Comparison of ENCODE assay signal across 8 cellular contexts in genomic region chr4:7101692-7102515, GRCh38. TPM values are rescaled to one million over a fixed set of nuclear protein-coding genes. Genes with fewer than 3 reads are reported as not detected.
DNase-seq lines count a peak whose midpoint lies in the region; ATAC-seq lines count a peak whose summit lies in the region.

No MANE protein-coding gene starts in this region.

- no peaks in the 10 kb centered on the region for H3K27me3 ChIP-seq in SJSA1 (replicated peaks)

- intact Hi-C loops in cardiac septum (cut with DNase I) = loop anchor here (5.0 to 10.0 kb wide), 2 partner anchors 55 to 193 kb away; no protein-coding TSS in a partner anchor
- intact Hi-C loops in posterior cingulate gyrus (cut with DNase I) = loop anchor here (10.0 kb wide), 1 partner anchor 193 kb away; no protein-coding TSS in a partner anchor

- H3K9me3 Mint-ChIP-seq in activated naive CD8-positive, alpha-beta T cell treated with anti-CD3 and anti-CD28 coated beads, Interleukin-2, amount 50 U/mL, for 24 hours = no peaks in the 10 kb centered on the region

- H3K9me3 ChIP-seq in SJSA1 (replicated peaks) = no peaks in the 10 kb centered on the region

- H3K27me3 Mint-ChIP-seq in activated naive CD8-positive, alpha-beta T cell treated with anti-CD3 and anti-CD28 coated beads, Interleukin-2, amount 50 U/mL, for 24 hours = no peaks in the 10 kb centered on the region

- no peaks in the 10 kb centered on the region for H3K36me3 Mint-ChIP-seq in activated naive CD8-positive, alpha-beta T cell treated with anti-CD3 and anti-CD28 coated beads, Interleukin-2, amount 50 U/mL, for 24 hours (ENCODE audit: low read depth)

- no peak overlapping the region for H3K27ac Mint-ChIP-seq in activated naive CD8-positive, alpha-beta T cell treated with anti-CD3 and anti-CD28 coated beads, Interleukin-2, amount 50 U/mL, for 24 hours

- peak overlapping the region; percentile 87 for H3K4me3 Mint-ChIP-seq in activated naive CD8-positive, alpha-beta T cell treated with anti-CD3 and anti-CD28 coated beads, Interleukin-2, amount 50 U/mL, for 24 hours

- no peak overlapping the region for H3K27ac ChIP-seq in SJSA1

- H3K4me3 ChIP-seq in SJSA1 = no peak overlapping the region

- DNase-seq in DMS53 treated with DMSO at 0.1 percent for 48 hours (lab: John Stamatoyannopoulos, UW; ENCODE audit: unreplicated experiment) (peak; percentile 68), Kasumi-1 (lab: John Stamatoyannopoulos, UW) (peak; percentile 90 to 93), SJSA1 (ENCODE audit: low read depth in 1 of 2, low spot score in 2 of 2) (peak; percentile 23 to 47), cardiac septum (ENCODE audit: low spot score) (peak; percentile 87), posterior cingulate gyrus (peak; percentile 74 to 98 (median 81)), NCI-H128 (lab: John Stamatoyannopoulos, UW; ENCODE audit: unreplicated experiment) (no peak)
- DNase-seq in activated naive CD8-positive, alpha-beta T cell treated with anti-CD3 and anti-CD28 coated beads, Interleukin-2, amount 50 U/mL, for 24 hours = peak; percentile 66

- H3K36me3 ChIP-seq in SJSA1 = no peaks in the 10 kb centered on the region

- H3K4me1 Mint-ChIP-seq in activated naive CD8-positive, alpha-beta T cell treated with anti-CD3 and anti-CD28 coated beads, Interleukin-2, amount 50 U/mL, for 24 hours = peaks cover 15% of the 10 kb centered on the region

- peak; percentile 71 for ATAC-seq in GM21723 (IDR thresholded peaks at IDR 0.05; ENCODE audit: unreplicated experiment)
- ATAC-seq in activated naive CD8-positive, alpha-beta T cell treated with anti-CD3 and anti-CD28 coated beads, Interleukin-2, amount 50 U/mL, for 24 hours = peak; percentile 67

- peaks cover 12% of the 10 kb centered on the region for H3K4me1 ChIP-seq in SJSA1 (replicated peaks)

RNA-seq across cellular contexts. Expression of gene GRPEL1, which starts 34.0 kb away (rescaled TPM):
- total RNA-seq in SJSA1 (2014; rRNA removed; shearing (Covaris generic)) = 21.1 and 24.5 TPM in 2 replicates
- total RNA-seq in cardiac septum = 43.5 TPM

RNA-seq across cellular contexts. Expression of gene TADA2B, which starts 58.7 kb away (rescaled TPM):
- total RNA-seq in SJSA1 (2014; rRNA removed; shearing (Covaris generic)) = 2.8 and 7.7 TPM in 2 replicates
- 25.6 TPM for total RNA-seq in cardiac septum
